26 cellular contexts compared by ENCODE assay signal in genomic region chr12:34339922-34340321, GRCh38.
"Had no signal": no experiment of that assay in that cellular context is flagged by ENCODE, and none has a peak within 500 bp of the region (broad histone marks: within the 10 kb centered on the region; RNA-seq: fewer than 3 reads in every experiment).

No MANE protein-coding gene starts in this region.

- H3K36me3 ChIP-seq: colonic mucosa had no signal

- H3K9me3 ChIP-seq: colonic mucosa had no signal

- H3K4me1 ChIP-seq: body of pancreas, colonic mucosa had no signal

- DNase-seq: activated CD4-positive, alpha-beta memory T cell treated with anti-CD3 and anti-CD28 coated beads for 36 hours; activated CD4-positive, alpha-beta T cell treated with anti-CD3 and anti-CD28 coated beads for 36 hours; activated CD4-positive, alpha-beta T cell treated with anti-CD3 and anti-CD28 coated beads, Interleukin-2, amount 10 ng/mL, durations not matched to agents 24 days and 14 days; activated CD4-positive, CD25-positive, alpha-beta regulatory T cell; activated CD4-positive, CD25-positive, alpha-beta regulatory T cell treated with anti-CD3 and anti-CD28 coated beads, Interleukin-2, amount 50 U/mL, for 72 hours; activated CD8-positive, alpha-beta memory T cell treated with anti-CD3 and anti-CD28 coated beads, Interleukin-2, amount 50 U/mL, for 48 hours; activated CD8-positive, alpha-beta T cell treated with anti-CD3 and anti-CD28 coated beads, Interleukin-2, amount 10 ng/mL, durations not matched to agents 7 days and 5 days; activated gamma-delta T cell; activated naive CD4-positive, alpha-beta T cell; activated naive CD4-positive, alpha-beta T cell treated with anti-CD3 and anti-CD28 coated beads, Interleukin-2, amount 10 ng/mL, durations not matched to agents 7 days and 5 days; activated T-cell treated with anti-CD3 and anti-CD28 coated beads for 4 hours; activated T-cell treated with anti-CD3 and anti-CD28 coated beads, Interleukin-2, amount 50 U/mL, for 24 hours; activated T-cell treated with anti-CD3 and anti-CD28 coated beads, Interleukin-2, amount 50 U/mL, for 72 hours; amniotic stem cell; aorta; body of pancreas; caudate nucleus; cerebellar nuclear complex; colonic mucosa; effector CD8-positive, alpha-beta T cell; endodermal cell; foreskin fibroblast; head of caudate nucleus; T-helper 2 cell had no signal

- ATAC-seq: activated CD4-positive, alpha-beta T cell treated with anti-CD3 and anti-CD28 coated beads for 36 hours; activated CD8-positive, alpha-beta T cell treated with anti-CD3 and anti-CD28 coated beads, Interleukin-2, amount 10 ng/mL, durations not matched to agents 7 days and 5 days; activated naive CD4-positive, alpha-beta T cell treated with anti-CD3 and anti-CD28 coated beads, Interleukin-2, amount 50 U/mL, for 72 hours; activated T-cell treated with anti-CD3 and anti-CD28 coated beads, Interleukin-2, amount 50 U/mL, for 72 hours; body of pancreas; esophagus mucosa had no signal

- H3K27me3 ChIP-seq: body of pancreas, colonic mucosa had no signal

- H3K4me3 ChIP-seq: body of pancreas, colonic mucosa had no signal

- H3K4me1 Mint-ChIP-seq: activated CD4-positive, alpha-beta T cell treated with anti-CD3 and anti-CD28 coated beads for 36 hours; activated CD4-positive, alpha-beta T cell treated with anti-CD3 and anti-CD28 coated beads, Interleukin-2, amount 10 ng/mL, durations not matched to agents 24 days and 14 days; activated naive CD4-positive, alpha-beta T cell treated with anti-CD3 and anti-CD28 coated beads, Interleukin-2, amount 10 ng/mL, durations not matched to agents 7 days and 5 days; endodermal cell had no signal

- H3K36me3 Mint-ChIP-seq: activated CD4-positive, alpha-beta memory T cell treated with anti-CD3 and anti-CD28 coated beads for 36 hours; activated naive CD4-positive, alpha-beta T cell treated with anti-CD3 and anti-CD28 coated beads, Interleukin-2, amount 10 ng/mL, durations not matched to agents 7 days and 5 days had no signal

- H3K27ac Mint-ChIP-seq: activated CD4-positive, alpha-beta memory T cell treated with anti-CD3 and anti-CD28 coated beads for 36 hours; activated CD4-positive, alpha-beta T cell treated with anti-CD3 and anti-CD28 coated beads for 36 hours; activated CD4-positive, alpha-beta T cell treated with anti-CD3 and anti-CD28 coated beads, Interleukin-2, amount 10 ng/mL, durations not matched to agents 24 days and 14 days; activated CD8-positive, alpha-beta T cell treated with anti-CD3 and anti-CD28 coated beads, Interleukin-2, amount 10 ng/mL, durations not matched to agents 7 days and 5 days; activated naive CD4-positive, alpha-beta T cell treated with anti-CD3 and anti-CD28 coated beads, Interleukin-2, amount 10 ng/mL, durations not matched to agents 7 days and 5 days; activated naive CD4-positive, alpha-beta T cell treated with anti-CD3 and anti-CD28 coated beads, Interleukin-2, amount 50 U/mL, for 72 hours; activated T-cell treated with anti-CD3 and anti-CD28 coated beads, Interleukin-2, amount 50 U/mL, for 24 hours; activated T-cell treated with anti-CD3 and anti-CD28 coated beads, Interleukin-2, amount 50 U/mL, for 72 hours; endodermal cell had no signal

- H3K4me3 Mint-ChIP-seq: activated CD4-positive, alpha-beta memory T cell treated with anti-CD3 and anti-CD28 coated beads for 36 hours; activated CD4-positive, alpha-beta T cell treated with anti-CD3 and anti-CD28 coated beads for 36 hours; activated CD4-positive, alpha-beta T cell treated with anti-CD3 and anti-CD28 coated beads, Interleukin-2, amount 10 ng/mL, durations not matched to agents 24 days and 14 days; activated CD8-positive, alpha-beta T cell treated with anti-CD3 and anti-CD28 coated beads, Interleukin-2, amount 10 ng/mL, durations not matched to agents 7 days and 5 days; activated naive CD4-positive, alpha-beta T cell treated with anti-CD3 and anti-CD28 coated beads, Interleukin-2, amount 10 ng/mL, durations not matched to agents 7 days and 5 days; activated T-cell treated with anti-CD3 and anti-CD28 coated beads, Interleukin-2, amount 50 U/mL, for 24 hours; activated T-cell treated with anti-CD3 and anti-CD28 coated beads, Interleukin-2, amount 50 U/mL, for 72 hours; endodermal cell had no signal

- H3K27ac ChIP-seq: body of pancreas, colonic mucosa had no signal

- H3K9me3 Mint-ChIP-seq: activated CD4-positive, alpha-beta T cell treated with anti-CD3 and anti-CD28 coated beads, Interleukin-2, amount 10 ng/mL, durations not matched to agents 24 days and 14 days had no signal

- H3K27me3 Mint-ChIP-seq: activated CD4-positive, alpha-beta memory T cell treated with anti-CD3 and anti-CD28 coated beads for 36 hours; activated CD4-positive, alpha-beta T cell treated with anti-CD3 and anti-CD28 coated beads for 36 hours; activated CD4-positive, alpha-beta T cell treated with anti-CD3 and anti-CD28 coated beads, Interleukin-2, amount 10 ng/mL, durations not matched to agents 24 days and 14 days; activated naive CD4-positive, alpha-beta T cell treated with anti-CD3 and anti-CD28 coated beads, Interleukin-2, amount 10 ng/mL, durations not matched to agents 7 days and 5 days; activated T-cell treated with anti-CD3 and anti-CD28 coated beads, Interleukin-2, amount 50 U/mL, for 24 hours had no signal
